27 cellular contexts compared by ENCODE assay signal in the genomic region with DNA sequence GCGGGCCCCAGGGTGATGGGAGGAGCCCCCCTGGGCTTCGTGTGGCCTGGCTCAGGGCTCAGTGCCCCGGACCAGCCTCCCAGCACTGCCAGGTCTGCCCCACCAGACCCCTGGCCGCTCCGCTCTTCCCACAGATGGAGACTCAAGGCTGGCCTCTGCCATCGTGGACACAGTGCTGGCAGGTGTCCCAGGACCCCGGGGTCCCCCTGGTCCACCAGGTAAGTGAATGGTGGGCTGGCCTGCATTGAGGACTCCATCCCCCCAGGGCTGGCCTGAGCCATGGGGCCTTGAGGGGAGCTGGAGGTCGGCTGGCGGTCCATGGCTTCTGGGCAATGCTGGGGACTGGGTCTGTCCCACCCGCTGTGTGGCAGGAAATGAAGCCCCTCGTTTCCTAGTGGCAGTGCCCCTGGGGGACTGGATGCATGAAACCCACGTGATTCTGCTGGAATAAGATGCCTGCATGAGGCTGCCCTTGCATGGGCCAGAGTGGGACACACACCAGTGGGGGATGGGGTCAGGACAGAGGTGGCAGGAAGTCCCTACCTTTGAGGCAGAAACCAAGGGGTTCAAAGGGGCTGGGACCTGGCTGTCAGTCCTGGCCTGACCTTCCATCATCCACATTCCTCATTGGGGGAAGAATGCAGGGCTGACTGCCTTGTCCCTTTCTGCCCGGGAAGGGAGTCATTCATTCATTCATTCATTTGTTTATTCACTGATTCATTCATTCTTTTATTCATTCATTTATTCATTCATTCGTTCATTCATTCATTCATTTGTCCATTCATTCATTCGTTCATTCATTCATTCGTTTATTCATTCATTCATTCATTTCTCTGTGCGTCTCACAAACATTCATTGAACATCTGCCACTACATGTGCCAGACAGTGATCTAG.
A peak's percentile ranks its signal among the peaks of the same experiment; 100 is the strongest.
DNase-seq lines count a peak whose midpoint lies in the region; ATAC-seq and TF ChIP-seq lines count a peak whose summit lies in the region.
"Had no signal": no experiment of that assay in that cellular context is flagged by ENCODE, and none has a peak within 500 bp of the region (broad histone marks: within the 10 kb centered on the region; RNA-seq: fewer than 3 reads in every experiment).

No MANE protein-coding gene starts in this region.

- 75 to 77% methylated on average over 17 of the region's 17 CpGs for WGBS in aorta, 2 donors

- H3K27ac ChIP-seq in aorta (ENCODE audit: low read depth in 1 of 2, low read length in 2 of 2), result no peak overlapping the region
- H3K27ac ChIP-seq: heart left ventricle, HL-60, skin epidermis had no signal

- intact Hi-C loops in aorta (cut with DNase I), result loop anchor here in 1 of 2 donors (10.0 kb wide), 1 partner anchor 688 kb away; no protein-coding TSS in a partner anchor
- intact Hi-C loops in left colon (cut with DNase I, micrococcal nuclease), result loop anchor here in 1 of 2 donors (10.0 kb wide), 1 partner anchor 728 kb away; no protein-coding TSS in a partner anchor

- H3K4me1 Mint-ChIP-seq in activated naive CD8-positive, alpha-beta T cell treated with anti-CD3 and anti-CD28 coated beads, Interleukin-2, amount 10 ng/mL, durations not matched to agents 7 days and 5 days, result no peaks in the 10 kb centered on the region
- H3K4me1 Mint-ChIP-seq in activated naive CD8-positive, alpha-beta T cell treated with anti-CD3 and anti-CD28 coated beads for 36 hours, result peaks cover 3% of the 10 kb centered on the region
- peaks cover 3% of the 10 kb centered on the region for H3K4me1 Mint-ChIP-seq in chondrocyte (ENCODE audit: low read depth)
- H3K4me1 Mint-ChIP-seq: activated CD4-positive, alpha-beta T cell treated with anti-CD3 and anti-CD28 coated beads for 36 hours had no signal

- no peaks in the 10 kb centered on the region for H3K9me3 Mint-ChIP-seq in activated naive CD8-positive, alpha-beta T cell treated with anti-CD3 and anti-CD28 coated beads, Interleukin-2, amount 10 ng/mL, durations not matched to agents 7 days and 5 days
- H3K9me3 Mint-ChIP-seq in activated naive CD8-positive, alpha-beta T cell treated with anti-CD3 and anti-CD28 coated beads for 36 hours, result no peaks in the 10 kb centered on the region
- H3K9me3 Mint-ChIP-seq in chondrocyte (ENCODE audit: low read depth), result no peaks in the 10 kb centered on the region
- H3K9me3 Mint-ChIP-seq: activated CD8-positive, alpha-beta T cell treated with anti-CD3 and anti-CD28 coated beads for 36 hours; CD4-positive, alpha-beta memory T cell; natural killer cell had no signal

- H3K36me3 Mint-ChIP-seq in activated naive CD8-positive, alpha-beta T cell treated with anti-CD3 and anti-CD28 coated beads, Interleukin-2, amount 10 ng/mL, durations not matched to agents 7 days and 5 days, result no peaks in the 10 kb centered on the region
- no peaks in the 10 kb centered on the region for H3K36me3 Mint-ChIP-seq in activated naive CD8-positive, alpha-beta T cell treated with anti-CD3 and anti-CD28 coated beads for 36 hours
- H3K36me3 Mint-ChIP-seq in chondrocyte (ENCODE audit: low read depth), result peaks cover 19% of the 10 kb centered on the region
- H3K36me3 Mint-ChIP-seq: CD4-positive, alpha-beta memory T cell; natural killer cell had no signal

- H3K4me3 ChIP-seq in aorta (ENCODE audit: low read length in 2 of 2), result no peak overlapping the region
- H3K4me3 ChIP-seq: heart left ventricle, lung, mucosa of descending colon, skin epidermis had no signal

- H3K27me3 Mint-ChIP-seq in activated naive CD8-positive, alpha-beta T cell treated with anti-CD3 and anti-CD28 coated beads, Interleukin-2, amount 10 ng/mL, durations not matched to agents 7 days and 5 days, result peaks cover 4% of the 10 kb centered on the region
- peaks cover 8% of the 10 kb centered on the region for H3K27me3 Mint-ChIP-seq in activated naive CD8-positive, alpha-beta T cell treated with anti-CD3 and anti-CD28 coated beads for 36 hours
- H3K27me3 Mint-ChIP-seq in chondrocyte (ENCODE audit: low read depth), result no peaks in the 10 kb centered on the region

- no peak overlapping the region for H3K4me3 Mint-ChIP-seq in activated naive CD8-positive, alpha-beta T cell treated with anti-CD3 and anti-CD28 coated beads, Interleukin-2, amount 10 ng/mL, durations not matched to agents 7 days and 5 days
- H3K4me3 Mint-ChIP-seq in activated naive CD8-positive, alpha-beta T cell treated with anti-CD3 and anti-CD28 coated beads for 36 hours, result no peak overlapping the region
- H3K4me3 Mint-ChIP-seq in chondrocyte (ENCODE audit: unreplicated experiment), result no peak overlapping the region
- H3K4me3 Mint-ChIP-seq: activated CD4-positive, alpha-beta T cell treated with anti-CD3 and anti-CD28 coated beads for 36 hours; activated CD8-positive, alpha-beta T cell treated with anti-CD3 and anti-CD28 coated beads for 36 hours; CD4-positive, alpha-beta memory T cell; natural killer cell had no signal

- H3K27ac Mint-ChIP-seq in activated naive CD8-positive, alpha-beta T cell treated with anti-CD3 and anti-CD28 coated beads, Interleukin-2, amount 10 ng/mL, durations not matched to agents 7 days and 5 days, result no peak overlapping the region
- no peak overlapping the region for H3K27ac Mint-ChIP-seq in activated naive CD8-positive, alpha-beta T cell treated with anti-CD3 and anti-CD28 coated beads for 36 hours
- H3K27ac Mint-ChIP-seq in chondrocyte (ENCODE audit: unreplicated experiment), result no peak overlapping the region
- H3K27ac Mint-ChIP-seq: activated CD4-positive, alpha-beta T cell treated with anti-CD3 and anti-CD28 coated beads for 36 hours; activated CD8-positive, alpha-beta T cell treated with anti-CD3 and anti-CD28 coated beads for 36 hours; CD4-positive, alpha-beta memory T cell; natural killer cell had no signal

- ATAC-seq in activated naive CD8-positive, alpha-beta T cell treated with anti-CD3 and anti-CD28 coated beads, Interleukin-2, amount 10 ng/mL, durations not matched to agents 7 days and 5 days (ENCODE audit: low read depth), result no peak
- no peak for ATAC-seq in aorta (ENCODE audit: low FRiP score)
- ATAC-seq in left colon, result no peak
- ATAC-seq: activated CD4-positive, alpha-beta T cell treated with anti-CD3 and anti-CD28 coated beads for 36 hours; activated CD8-positive, alpha-beta T cell treated with anti-CD3 and anti-CD28 coated beads for 36 hours; esophagus mucosa; heart left ventricle; mucosa of descending colon had no signal

- H3K27me3 ChIP-seq in aorta (ENCODE audit: control insufficient read depth in 1 of 2, insufficient read depth in 2 of 2, low read length in 1 of 2), result no peaks in the 10 kb centered on the region

- peak; percentile 12 for DNase-seq in activated naive CD8-positive, alpha-beta T cell treated with anti-CD3 and anti-CD28 coated beads, Interleukin-2, amount 10 ng/mL, durations not matched to agents 7 days and 5 days
- DNase-seq in activated naive CD8-positive, alpha-beta T cell treated with anti-CD3 and anti-CD28 coated beads for 36 hours, result no peak
- DNase-seq in chondrocyte (ENCODE audit: low spot score) (peak; percentile 78), mesenteric fat pad (ENCODE audit: low spot score) (peak; percentile 88), aorta (peak; percentile 35 to 61), left colon (no peak), SK-N-DZ (ENCODE audit: low spot score) (no peak), HPDE6-E6E7 (ENCODE audit: extremely low spot score) (no peak)
- DNase-seq: activated CD4-positive, alpha-beta T cell treated with anti-CD3 and anti-CD28 coated beads for 36 hours; activated CD8-positive, alpha-beta T cell treated with anti-CD3 and anti-CD28 coated beads for 36 hours; AML-193; CD4-positive, alpha-beta memory T cell; central memory CD4-positive, alpha-beta T cell; GOT3; natural killer cell; NCI-H1417; NCI-H2029 treated with DMSO at 0.1 percent for 48 hours; NCI-H524 treated with DMSO at 0.1 percent for 48 hours; occipital lobe; OCI-M1; stimulated activated naive CD4-positive, alpha-beta T cell had no signal

- no peaks in the 10 kb centered on the region for H3K9me3 ChIP-seq in aorta (ENCODE audit: control insufficient read depth, low read length)
- H3K9me3 ChIP-seq: heart left ventricle, mucosa of descending colon had no signal

- TF ChIP-seq CTCF in chondrocyte (IDR thresholded peaks at IDR 0.05), result no peak

- no peaks in the 10 kb centered on the region for H3K36me3 ChIP-seq in aorta (ENCODE audit: control insufficient read depth in 1 of 2, insufficient read depth in 2 of 2, low read length in 1 of 2)
- H3K36me3 ChIP-seq: heart left ventricle had no signal

- POLR2A ChIA-PET in activated naive CD8-positive, alpha-beta T cell treated with anti-CD3 and anti-CD28 coated beads, Interleukin-2, amount 10 ng/mL, durations not matched to agents 7 days and 5 days (lab: Charles Lee), result no interaction called here

- H3K4me1 ChIP-seq in aorta (ENCODE audit: control insufficient read depth in 1 of 2, insufficient read depth in 2 of 2, low read length in 2 of 2), result no peaks in the 10 kb centered on the region

Comparison
In these comparisons a context has a peak if more than half of its experiments do, and no peak if none do; other contexts are left out.
1. DNase-seq: peak in activated naive CD8-positive, alpha-beta T cell treated with anti-CD3 and anti-CD28 coated beads, Interleukin-2, amount 10 ng/mL, durations not matched to agents 7 days and 5 days (single experiment), chondrocyte (single experiment), mesenteric fat pad (single experiment) and aorta (2 of 2); none in activated naive CD8-positive, alpha-beta T cell treated with anti-CD3 and anti-CD28 coated beads for 36 hours (single experiment), left colon (0 of 2), SK-N-DZ (single experiment) and HPDE6-E6E7 (single experiment).